Comparison of ENCODE assay signal across 13 cellular contexts in the genomic region with DNA sequence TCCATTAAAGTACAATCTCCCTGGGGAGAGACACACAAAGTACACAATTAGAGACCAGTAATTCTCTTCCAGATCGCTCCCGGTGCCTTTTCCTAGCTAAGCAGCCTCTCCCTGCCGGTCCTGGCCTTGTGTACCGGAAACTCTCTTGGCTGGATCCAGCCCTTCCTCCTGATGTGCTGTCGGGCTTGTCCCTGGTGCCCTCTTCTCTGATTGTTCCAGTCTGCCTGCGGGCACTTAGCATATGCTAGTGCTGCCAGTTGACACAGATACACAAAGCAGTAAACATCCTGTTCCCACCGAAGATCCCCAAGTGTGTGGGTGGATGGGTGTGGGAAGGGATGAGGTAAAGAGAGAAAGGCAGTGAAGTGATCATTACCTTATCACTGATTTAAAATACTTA. TPM values are rescaled to one million over a fixed set of nuclear protein-coding genes. Genes with fewer than 3 reads are reported as not detected.
DNase-seq lines count a peak whose midpoint lies in the region; ATAC-seq, FAIRE-seq and TF ChIP-seq lines count a peak whose summit lies in the region.
"Had no signal": no experiment of that assay in that cellular context is flagged by ENCODE, and none has a peak within 500 bp of the region (broad histone marks: within the 10 kb centered on the region; RNA-seq: fewer than 3 reads in every experiment).

No MANE protein-coding gene starts in this region.

- peak overlapping the region; percentile 78; the same call in 1 of the 2 replicates for H3K4me3 ChIP-seq in ACC112 (ENCODE audit: low read depth, low read length)
- no peak overlapping the region for H3K4me3 ChIP-seq in DND-41 (ENCODE audit: low read depth in 1 of 2, low read length in 2 of 2)
- no peak overlapping the region for H3K4me3 ChIP-seq in astrocyte (ENCODE audit: insufficient read depth, low read depth, low read length)
- peak overlapping the region in 1 of 2 experiments; percentile 83 for H3K4me3 ChIP-seq in mesenchymal stem cell (ENCODE audit: insufficient read depth in 1 of 2, low read depth in 1 of 2, low read length in 2 of 2)
- H3K4me3 ChIP-seq in sigmoid colon = no peak overlapping the region
- no peak overlapping the region for H3K4me3 ChIP-seq in HAP-1
- H3K4me3 ChIP-seq: SK-N-MC had no signal

- 62% methylated on average over 5 of the region's 7 CpGs for WGBS in mesenchymal stem cell
- 58 to 59% methylated on average over 7 of the region's 7 CpGs for WGBS in sigmoid colon, 2 donors

- no peak overlapping the region for H4K91ac ChIP-seq in mesenchymal stem cell (ENCODE audit: low read length)

- no peak overlapping the region for H2AFZ ChIP-seq in ACC112 (ENCODE audit: low read length, unreplicated experiment)
- no peak overlapping the region for H2AFZ ChIP-seq in DND-41 (ENCODE audit: low read depth, low read length)
- H2AFZ ChIP-seq in astrocyte (ENCODE audit: low read depth, low read length) = no peak overlapping the region
- H2AFZ ChIP-seq in mesenchymal stem cell (ENCODE audit: low read depth, low read length) = no peak overlapping the region

- peak overlapping the region; percentile 71 for H3K4me3 Mint-ChIP-seq in astrocyte (ENCODE audit: unreplicated experiment)

- no peak for TF ChIP-seq CTCF in DND-41 (IDR thresholded peaks at IDR 0.05; ENCODE audit: borderline replicate concordance, extremely low read depth, low read length, poor library complexity, severe bottlenecking)
- no peak for TF ChIP-seq CTCF in astrocyte (IDR thresholded peaks at IDR 0.05; ENCODE audit: insufficient read depth, low read depth, low read length)
- TF ChIP-seq CTCF in sigmoid colon (IDR thresholded peaks at IDR 0.05) = no peak

- H3K27ac Mint-ChIP-seq in astrocyte (ENCODE audit: unreplicated experiment) = peak overlapping the region; percentile 34

- H3K4me2 ChIP-seq in DND-41 (ENCODE audit: insufficient read depth, low read length) = no peak overlapping the region
- H3K4me2 ChIP-seq in astrocyte (ENCODE audit: low read length) = peak overlapping the region; percentile 90
- H3K4me2 ChIP-seq in mesenchymal stem cell (ENCODE audit: low read length, poor library complexity, severe bottlenecking) = no peak overlapping the region

- H3K9ac ChIP-seq in DND-41 (ENCODE audit: low read depth, low read length) (no peak overlapping the region), astrocyte (ENCODE audit: low read length) (no peak overlapping the region), mesenchymal stem cell (ENCODE audit: low read length) (peak overlapping the region; percentile 85)

- no peak overlapping the region for H2BK5ac ChIP-seq in mesenchymal stem cell (ENCODE audit: low read depth, low read length, poor library complexity, severe bottlenecking)

- H3K27ac ChIP-seq in ACC112 (ENCODE audit: low read depth, low read length) = no peak overlapping the region
- peak overlapping the region; percentile 55 for H3K27ac ChIP-seq in DND-41 (ENCODE audit: low read length)
- no peak overlapping the region for H3K27ac ChIP-seq in astrocyte (ENCODE audit: low read depth, low read length)
- no peak overlapping the region for H3K27ac ChIP-seq in mesenchymal stem cell (ENCODE audit: low read length, poor library complexity, severe bottlenecking)
- H3K27ac ChIP-seq in sigmoid colon = no peak overlapping the region
- H3K27ac ChIP-seq: SK-N-MC had no signal

- in situ Hi-C loops in HAP-1 (cut with MboI; ENCODE audit: low sequenced_read_pairs) = loop anchor here (10.0 to 25.0 kb wide), 4 partner anchors 98 to 973 kb away; no protein-coding TSS in a partner anchor

- H3K4ac ChIP-seq in mesenchymal stem cell (ENCODE audit: low read depth in 1 of 2, low read length in 2 of 2) = no peak overlapping the region

- H3K9me3 ChIP-seq in DND-41 (ENCODE audit: insufficient read depth, low read length, severe bottlenecking) (no peaks in the 10 kb centered on the region), astrocyte (ENCODE audit: insufficient read depth, low read depth, low read length) (no peaks in the 10 kb centered on the region), mesenchymal stem cell (ENCODE audit: control insufficient read depth, low read length) (no peaks in the 10 kb centered on the region), sigmoid colon (no peaks in the 10 kb centered on the region), HAP-1 (no peaks in the 10 kb centered on the region)
- H3K9me3 ChIP-seq: prostate gland had no signal

- no peak overlapping the region for H3K23ac ChIP-seq in mesenchymal stem cell (ENCODE audit: low read length in 2 of 2)

- TF ChIP-seq EP300 in sigmoid colon (IDR thresholded peaks at IDR 0.05) = no peak

- no peaks in the 10 kb centered on the region for H3K27me3 Mint-ChIP-seq in astrocyte (ENCODE audit: low read depth, unreplicated experiment)

- H3K18ac ChIP-seq in mesenchymal stem cell (ENCODE audit: low read depth in 1 of 2, low read length in 2 of 2) = no peak overlapping the region

- H3K4me1 ChIP-seq in ACC112 (ENCODE audit: control insufficient read depth, insufficient read depth, low read length, unreplicated experiment) (peaks cover 38% of the 10 kb centered on the region), DND-41 (ENCODE audit: insufficient read depth, low read length) (peaks cover 25% of the 10 kb centered on the region), astrocyte (ENCODE audit: insufficient read depth, low read length) (peaks cover 34% of the 10 kb centered on the region), mesenchymal stem cell (ENCODE audit: control insufficient read depth, insufficient read depth, low read depth, low read length) (peaks cover 13% of the 10 kb centered on the region), sigmoid colon (peaks cover 0 to 16% (median 14%) of the 10 kb centered on the region in 4 donors), HAP-1 (no peaks in the 10 kb centered on the region)
- H3K4me1 ChIP-seq: prostate gland had no signal

- intact Hi-C loops in sigmoid colon (cut with DNase I) = no loop called here

- no peak for FAIRE-seq in astrocyte (lab: Jason Lieb, UNC)

- H4K20me1 ChIP-seq in DND-41 (ENCODE audit: insufficient read depth, low read length) (no peaks in the 10 kb centered on the region), astrocyte (ENCODE audit: insufficient read depth, low read length) (peaks cover 48% of the 10 kb centered on the region)

- no peak for DNase-seq in DND-41
- no peak for DNase-seq in astrocyte (ENCODE audit: low read depth)
- DNase-seq in mesenchymal stem cell = no peak
- DNase-seq in sigmoid colon = no peak
- DNase-seq in DMS 273 treated with DMSO at 0.1 percent for 48 hours (lab: John Stamatoyannopoulos, UW) = no peak
- no peak for DNase-seq in NCI-H82 (lab: John Stamatoyannopoulos, UW)
- no peak for DNase-seq in HAP-1 (ENCODE audit: low spot score in 2 of 2)
- DNase-seq: activated CD4-positive, alpha-beta T cell treated with anti-CD3 and anti-CD28 coated beads, Interleukin-2, amount 50 U/mL, for 48 hours; kidney glomerular epithelial cell; NCI-H526 treated with DMSO at 0.1 percent for 48 hours had no signal

- H3K79me2 ChIP-seq in ACC112 (ENCODE audit: control insufficient read depth, insufficient read depth, low read length, unreplicated experiment) (peaks cover 39% of the 10 kb centered on the region), DND-41 (ENCODE audit: insufficient read depth, low read length) (peaks cover 85% of the 10 kb centered on the region), astrocyte (ENCODE audit: insufficient read depth, low read length) (peaks cover 81% of the 10 kb centered on the region)

- H3K4me1 Mint-ChIP-seq in astrocyte (ENCODE audit: low read depth, unreplicated experiment) = peaks cover 14% of the 10 kb centered on the region

- H3K9me3 Mint-ChIP-seq in astrocyte (ENCODE audit: unreplicated experiment) = no peaks in the 10 kb centered on the region

- H3K36me3 ChIP-seq in ACC112 (ENCODE audit: insufficient read depth, low read length) (peaks cover 7% of the 10 kb centered on the region; the same call in 1 of the 2 replicates), DND-41 (ENCODE audit: insufficient read depth, low read length) (peaks cover 19% of the 10 kb centered on the region), astrocyte (ENCODE audit: insufficient read depth, low read length) (peaks cover 3% of the 10 kb centered on the region), mesenchymal stem cell (ENCODE audit: control insufficient read depth in 1 of 2, insufficient read depth in 2 of 2, low read depth in 1 of 2, low read length in 2 of 2) (peaks cover 0 to 34% of the 10 kb centered on the region in 2 experiments), sigmoid colon (no peaks in the 10 kb centered on the region), HAP-1 (replicated peaks) (no peaks in the 10 kb centered on the region)
- H3K36me3 ChIP-seq: prostate gland had no signal

- H3K27me3 ChIP-seq in ACC112 (ENCODE audit: insufficient read depth, low read length) (no peaks in the 10 kb centered on the region), DND-41 (ENCODE audit: insufficient read depth, low read length, poor library complexity) (no peaks in the 10 kb centered on the region), astrocyte (ENCODE audit: insufficient read depth, low read length) (no peaks in the 10 kb centered on the region), mesenchymal stem cell (ENCODE audit: control insufficient read depth in 1 of 2, insufficient read depth in 1 of 2, low read length in 2 of 2) (no peaks in the 10 kb centered on the region), sigmoid colon (peaks cover 9 to 63% (median 34%) of the 10 kb centered on the region in 3 donors), HAP-1 (ENCODE audit: low read depth) (peaks cover 14% of the 10 kb centered on the region)

- H2AK5ac ChIP-seq in mesenchymal stem cell (ENCODE audit: low read length, severe bottlenecking) = no peak overlapping the region

- H3K14ac ChIP-seq in mesenchymal stem cell (ENCODE audit: low read length in 2 of 2) = no peak overlapping the region

- H2BK15ac ChIP-seq in mesenchymal stem cell (ENCODE audit: low read depth, poor library complexity, severe bottlenecking) = no peak overlapping the region

- no peak overlapping the region for H4K8ac ChIP-seq in mesenchymal stem cell (ENCODE audit: low read length)

- H2BK12ac ChIP-seq in mesenchymal stem cell (ENCODE audit: low read length in 2 of 2) = no peak overlapping the region

- peaks cover 12% of the 10 kb centered on the region for H3K36me3 Mint-ChIP-seq in astrocyte (ENCODE audit: low read depth, unreplicated experiment)

- no peak for ATAC-seq in DND-41 (ENCODE audit: insufficient read depth, low read depth)

- H3K79me1 ChIP-seq in mesenchymal stem cell (replicated peaks; ENCODE audit: low read length, poor library complexity, severe bottlenecking) = peaks cover 2% of the 10 kb centered on the region

- H2BK120ac ChIP-seq in mesenchymal stem cell (ENCODE audit: low read depth, low read length) = no peak overlapping the region

- no peak for TF ChIP-seq POLR2A in sigmoid colon (IDR thresholded peaks at IDR 0.05)

RNA-seq across cellular contexts. Expression of gene HS3ST3B1, which starts 9.7 kb away (rescaled TPM):
- total RNA-seq in astrocyte (8.7 and 8.9 TPM in 2 replicates), sigmoid colon (1 to 10 TPM in 3 of 4 donors, under 1 TPM in 1; 0.66 to 1.8 (median 1.1) TPM)
- 16.0 TPM for polyA plus RNA-seq in mesenchymal stem cell (2013, experiment 1 of 2)
- 15.8 TPM for polyA plus RNA-seq in mesenchymal stem cell (2013, experiment 2 of 2)
- 1 to 10 TPM in 1 of 3 donors, under 1 TPM in 2; 0.46 to 3.0 (median 0.60) TPM for polyA plus RNA-seq in sigmoid colon
